Comparison of ENCODE assay signal across 1 cellular context in genomic region chr15:90883526-90883931, GRCh38.
TF ChIP-seq lines count a peak whose summit lies in the region.

No MANE protein-coding gene starts in this region.

TF ChIP-seq in HepG2, 621 proteins besides CTCF, POLR2A, EP300 and RAD21 (continues in another document):
- TF ChIP-seq GATAD2A (CRISPR knock-in tag; IDR thresholded peaks at IDR 0.05) = peak; percentile 42; the same call in 1 of the 2 replicates
- no peak for TF ChIP-seq HNF1A (IDR thresholded peaks at IDR 0.05; ENCODE audit: low read depth)
- TF ChIP-seq HNF1A (CRISPR knock-in tag; IDR thresholded peaks at IDR 0.05; ENCODE audit: borderline replicate concordance) = no peak
- 0 out of 2 replicates have a peak, but pooled peaks have one; percentile 48 for TF ChIP-seq SP5 (CRISPR knock-in tag; IDR thresholded peaks at IDR 0.05; ENCODE audit: borderline replicate concordance, low read depth)
- TF ChIP-seq TBP (CRISPR knock-in tag; IDR thresholded peaks at IDR 0.05) = no peak
- TF ChIP-seq KLF15 (CRISPR knock-in tag; IDR thresholded peaks at IDR 0.05; ENCODE audit: borderline replicate concordance) = no peak
- TF ChIP-seq ZNF24 (IDR thresholded peaks at IDR 0.05) = no peak
- no peak for TF ChIP-seq MTF1 (CRISPR knock-in tag; IDR thresholded peaks at IDR 0.05)
- TF ChIP-seq ISX (CRISPR knock-in tag; conservative IDR thresholded peaks at IDR 0.05) = no peak
- no peak for TF ChIP-seq ZUFSP (CRISPR knock-in tag; IDR thresholded peaks at IDR 0.05; ENCODE audit: borderline replicate concordance)
- TF ChIP-seq U2AF1 (optimal IDR thresholded peaks at IDR 0.05; ENCODE audit: low read depth, low read length) = no peak
- no peak for TF ChIP-seq ATM (IDR thresholded peaks at IDR 0.05; ENCODE audit: borderline replicate concordance)
- TF ChIP-seq ZNF687 (CRISPR knock-in tag; IDR thresholded peaks at IDR 0.05) = 0 out of 2 replicates have a peak, but pooled peaks have one; percentile 40
- no peak for TF ChIP-seq ZNF780A (CRISPR knock-in tag; IDR thresholded peaks at IDR 0.05)
- peak; percentile 77 for TF ChIP-seq ZFY (CRISPR knock-in tag; IDR thresholded peaks at IDR 0.05)
- TF ChIP-seq PATZ1 (CRISPR knock-in tag; IDR thresholded peaks at IDR 0.05) = peak; percentile 69; the same call in 1 of the 2 replicates
- TF ChIP-seq KLF16 (CRISPR knock-in tag; IDR thresholded peaks at IDR 0.05) = no peak
- TF ChIP-seq AGO2 (optimal IDR thresholded peaks at IDR 0.05; ENCODE audit: low read depth, low read length) = no peak
- no peak for TF ChIP-seq ATF5 (CRISPR knock-in tag; IDR thresholded peaks at IDR 0.05; ENCODE audit: low read depth)
- no peak for TF ChIP-seq NR2F1 (CRISPR knock-in tag; IDR thresholded peaks at IDR 0.05)
- TF ChIP-seq TFDP1 (CRISPR knock-in tag; IDR thresholded peaks at IDR 0.05; ENCODE audit: borderline replicate concordance) = no peak
- TF ChIP-seq PLSCR1 (CRISPR knock-in tag; IDR thresholded peaks at IDR 0.05; ENCODE audit: borderline replicate concordance) = no peak
- TF ChIP-seq PRDM15 (CRISPR knock-in tag; IDR thresholded peaks at IDR 0.05) = no peak
- 0 out of 2 replicates have a peak, but pooled peaks have one; percentile 11 for TF ChIP-seq ZNF543 (CRISPR knock-in tag; IDR thresholded peaks at IDR 0.05)
- no peak for TF ChIP-seq ZNF607 (CRISPR knock-in tag; IDR thresholded peaks at IDR 0.05; ENCODE audit: borderline replicate concordance)
- no peak for TF ChIP-seq ZNF337 (CRISPR knock-in tag; IDR thresholded peaks at IDR 0.05; ENCODE audit: borderline replicate concordance, low read depth)
- no peak for TF ChIP-seq PAXIP1 (CRISPR knock-in tag; conservative IDR thresholded peaks at IDR 0.05)
- no peak for TF ChIP-seq SP4 (CRISPR knock-in tag; IDR thresholded peaks at IDR 0.05)
- TF ChIP-seq ZBTB7B (CRISPR knock-in tag; IDR thresholded peaks at IDR 0.05) = 0 out of 2 replicates have a peak, but pooled peaks have one; percentile 43
- TF ChIP-seq TRIM22 (IDR thresholded peaks at IDR 0.05) = no peak
- TF ChIP-seq BRD4 (CRISPR knock-in tag; IDR thresholded peaks at IDR 0.05) = 0 out of 2 replicates have a peak, but pooled peaks have one; percentile 44
